Comparison of ENCODE assay signal across 9 cellular contexts in the genomic region with DNA sequence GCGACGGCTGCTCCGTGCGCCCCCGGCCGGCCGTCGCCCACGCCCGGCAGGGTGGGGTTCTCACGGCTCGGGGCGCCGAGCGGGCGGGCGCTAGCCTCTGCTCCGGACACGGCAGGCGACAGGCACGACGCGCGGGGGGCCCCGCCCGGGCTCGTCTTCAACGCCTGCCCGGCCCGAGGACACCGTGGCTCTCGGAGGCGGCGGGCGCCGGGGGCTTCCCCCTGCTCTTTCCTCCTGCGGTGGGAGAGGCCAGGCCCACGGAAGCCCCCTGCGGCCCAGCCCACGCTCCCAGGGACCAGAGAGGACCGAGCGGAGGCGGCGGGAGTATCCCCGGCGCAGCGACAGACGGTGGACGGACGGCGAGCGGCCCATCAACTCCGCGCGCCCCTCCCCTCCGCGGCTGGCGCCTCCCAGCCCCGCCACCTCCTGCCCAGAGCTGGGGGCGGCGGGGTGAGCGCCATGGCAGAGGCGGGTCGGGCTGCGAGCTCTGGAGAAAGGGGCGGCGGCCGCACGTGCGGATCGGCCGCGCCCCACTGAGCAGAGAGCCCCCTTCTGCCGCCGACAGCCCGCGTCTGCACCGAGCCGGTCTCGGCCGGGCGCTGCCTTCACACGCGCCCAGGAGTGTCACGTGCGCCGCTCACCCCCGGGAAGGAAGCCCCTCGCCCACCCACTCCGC. TPM values are rescaled to one million over a fixed set of nuclear protein-coding genes. Genes with fewer than 3 reads are reported as not detected.
DNase-seq lines count a peak whose midpoint lies in the region; ATAC-seq and TF ChIP-seq lines count a peak whose summit lies in the region.
"Had no signal": no experiment of that assay in that cellular context is flagged by ENCODE, and none has a peak within 500 bp of the region (broad histone marks: within the 10 kb centered on the region; RNA-seq: fewer than 3 reads in every experiment).

A gene (minus strand): TSS at position 347 of the 676 bp plus-strand sequence. CDS start 386 bp downstream, outside the sequence.
A gene with protein sequence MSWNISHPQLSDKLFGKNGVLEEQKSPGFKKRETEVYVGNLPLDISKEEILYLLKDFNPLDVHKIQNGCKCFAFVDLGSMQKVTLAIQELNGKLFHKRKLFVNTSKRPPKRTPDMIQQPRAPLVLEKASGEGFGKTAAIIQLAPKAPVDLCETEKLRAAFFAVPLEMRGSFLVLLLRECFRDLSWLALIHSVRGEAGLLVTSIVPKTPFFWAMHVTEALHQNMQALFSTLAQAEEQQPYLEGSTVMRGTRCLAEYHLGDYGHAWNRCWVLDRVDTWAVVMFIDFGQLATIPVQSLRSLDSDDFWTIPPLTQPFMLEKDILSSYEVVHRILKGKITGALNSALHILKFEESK (plus strand): TSS at position 154 of the 676 bp plus-strand sequence. CDS start 4,685 bp downstream, outside the sequence.

- H3K27ac Mint-ChIP-seq in immature natural killer cell = no peak within 1 kb of the TSS

- peaks cover 8% of the 10 kb centered on the region for H3K9me3 ChIP-seq in adipocyte (ENCODE audit: control insufficient read depth, low read length)
- no peaks in the 10 kb centered on the region for H3K9me3 ChIP-seq in MM.1S (replicated peaks; ENCODE audit: insufficient read depth, low read length)

- peaks cover 2% of the 10 kb centered on the region; the same call in 1 of the 2 replicates for H3F3A ChIP-seq in MM.1S (ENCODE audit: insufficient read depth, low read length)

- ATAC-seq in GM18520 (IDR thresholded peaks at IDR 0.05; ENCODE audit: unreplicated experiment) = no peak

- no peaks in the 10 kb centered on the region for H4K20me1 ChIP-seq in MM.1S (ENCODE audit: insufficient read depth, low read length)

- H3K9me3 Mint-ChIP-seq in immature natural killer cell = peaks cover 0 to 2% (median 0%) of the 10 kb centered on the region in 6 donors

- no peak within 1 kb of the TSS for H2AFZ ChIP-seq in MM.1S (ENCODE audit: low read length)

- H3K4me1 Mint-ChIP-seq in immature natural killer cell = peaks cover 21 to 31% of the 10 kb centered on the region in 2 donors

- H3K79me2 ChIP-seq in MM.1S (ENCODE audit: low read length) = no peaks in the 10 kb centered on the region

- H3K36me3 ChIP-seq in adipocyte (ENCODE audit: control insufficient read depth, insufficient read depth, low read length, severe bottlenecking) (no peaks in the 10 kb centered on the region), MM.1S (replicated peaks; ENCODE audit: insufficient read depth, low read length) (no peaks in the 10 kb centered on the region)

- TF ChIP-seq CTCF in MM.1S (IDR thresholded peaks at IDR 0.05; ENCODE audit: low read length) = no peak

- no peaks in the 10 kb centered on the region for H3K9me2 ChIP-seq in MM.1S (replicated peaks; ENCODE audit: insufficient read depth, low read length)

- peak within 1 kb of the TSS; percentile 54 to 83 (median 65) for H3K4me3 Mint-ChIP-seq in immature natural killer cell

- peak within 1 kb of the TSS; percentile 34 for H3K9ac ChIP-seq in adipocyte (ENCODE audit: low read length)
- no peak within 1 kb of the TSS for H3K9ac ChIP-seq in MM.1S (ENCODE audit: low read length)

- H3K36me3 Mint-ChIP-seq in immature natural killer cell = peaks cover 0 to 7% (median 0%) of the 10 kb centered on the region in 3 donors

- no peak within 1 kb of the TSS for H3K4me2 ChIP-seq in MM.1S (ENCODE audit: low read depth, low read length)

- H3K27me3 ChIP-seq in adipocyte (replicated peaks; ENCODE audit: control insufficient read depth, insufficient read depth, low read length) = peaks cover 51% of the 10 kb centered on the region
- H3K27me3 ChIP-seq in MM.1S (replicated peaks; ENCODE audit: insufficient read depth, low read length) = peaks cover 12% of the 10 kb centered on the region; the same call in 1 of the 2 replicates

- DNase-seq in HK-2 (ENCODE audit: unreplicated experiment) (peak; percentile 39), adipocyte (ENCODE audit: low read depth) (no peak), immature natural killer cell (peak; percentile 17 to 27 (median 20)), MM.1S (no peak), RPMI8226 (no peak), AG08395 (ENCODE audit: low spot score) (no peak)
- peak; percentile 15 for DNase-seq in stimulated activated CD4-positive, alpha-beta T cell treated with anti-CD3 and anti-CD28 coated beads, Interleukin-4, amount 100 ng/mL, for 1 hour
- DNase-seq: SHP77 treated with DMSO at 0.1 percent for 48 hours had no signal

- H3K27ac ChIP-seq in MM.1S (ENCODE audit: low read length) = no peak within 1 kb of the TSS

- H3K4me3 ChIP-seq in adipocyte (ENCODE audit: low read length) = peak within 1 kb of the TSS; percentile 64
- H3K4me3 ChIP-seq in MM.1S (ENCODE audit: low read length) = no peak within 1 kb of the TSS

- H3K27me3 Mint-ChIP-seq in immature natural killer cell (ENCODE audit: low read depth in 3 of 3) = peaks cover 12 to 32% (median 23%) of the 10 kb centered on the region in 3 donors

- H3K4me1 ChIP-seq in adipocyte (ENCODE audit: control insufficient read depth, insufficient read depth, low read length) (peaks cover 5% of the 10 kb centered on the region), MM.1S (ENCODE audit: low read length) (peaks cover under 1% of the 10 kb centered on the region)

RNA-seq across cellular contexts. Expression of the first gene that starts in this region (rescaled TPM):
- under 1 TPM in 1 of 3 donors, not detected in 2; 0.13 TPM for polyA plus RNA-seq in immature natural killer cell

RNA-seq across cellular contexts. Expression of the second gene that starts in this region (rescaled TPM):
- polyA plus RNA-seq in immature natural killer cell = not detected

Comparison
In these comparisons a context has a peak if more than half of its experiments do, and no peak if none do; other contexts are left out.
1. Peak in DNase-seq in immature natural killer cell; RNA of the genes that start here not detected or under 1 TPM.
2. DNase-seq: peak in HK-2 (single experiment) and stimulated activated CD4-positive, alpha-beta T cell treated with anti-CD3 and anti-CD28 coated beads, Interleukin-4, amount 100 ng/mL, for 1 hour (single experiment); none in adipocyte (single experiment), MM.1S (single experiment), RPMI8226 (single experiment) and AG08395 (single experiment).